ENCODE assay signal across 1 cellular context in genomic region chr22:38700789-38701628, GRCh38.
A peak's percentile ranks its signal among the peaks of the same experiment; 100 is the strongest.
TF ChIP-seq lines count a peak whose summit lies in the region.

Gene JOSD1, minus strand, starts transcription at chr22:38700943. Its CDS starts 956 bp downstream, at chr22:38699987.

TF ChIP-seq in K562, 482 proteins besides CTCF, POLR2A, EP300 and RAD21 (continued from another document and continues in another):
- TF ChIP-seq E4F1 (CRISPR knock-in tag; IDR thresholded peaks at IDR 0.05; ENCODE audit: borderline replicate concordance) (no peak), ILK (tag; IDR thresholded peaks at IDR 0.05; ENCODE audit: borderline replicate concordance, low read depth) (no peak), DMBX1 (CRISPR knock-in tag; IDR thresholded peaks at IDR 0.05; ENCODE audit: borderline replicate concordance) (no peak), HCFC1 (IDR thresholded peaks at IDR 0.05; ENCODE audit: low read depth, low read length) (peak; percentile 54; the same call in 1 of the 2 replicates), GTF2B (IDR thresholded peaks at IDR 0.05; ENCODE audit: extremely low read depth, insufficient read length) (no peak), CEBPZ (IDR thresholded peaks at IDR 0.05; ENCODE audit: borderline replicate concordance, low read depth, low read length) (no peak), SMARCC2 (IDR thresholded peaks at IDR 0.05; ENCODE audit: low read depth) (no peak), ZNF75A (CRISPR knock-in tag; IDR thresholded peaks at IDR 0.05) (0 out of 2 replicates have a peak, but pooled peaks have one; percentile 24), GTF2E2 (tag; IDR thresholded peaks at IDR 0.05) (peak; percentile 50; the same call in 1 of the 2 replicates), ZNF124 (CRISPR knock-in tag; IDR thresholded peaks at IDR 0.05) (no peak), FOXP1 (CRISPR knock-in tag; IDR thresholded peaks at IDR 0.05) (peak; percentile 37; the same call in 1 of the 2 replicates), ZNF232 (CRISPR knock-in tag; IDR thresholded peaks at IDR 0.05) (no peak), PYGO2 (tag; IDR thresholded peaks at IDR 0.05) (no peak), PHF8 (IDR thresholded peaks at IDR 0.05; ENCODE audit: borderline replicate concordance, low read length) (peak; percentile 75; the same call in 1 of the 2 replicates), RBM14 (IDR thresholded peaks at IDR 0.05; ENCODE audit: borderline replicate concordance, insufficient read depth, low read depth, low read length) (no peak), ZBTB34 (CRISPR knock-in tag; IDR thresholded peaks at IDR 0.05) (no peak), TCF15 (CRISPR knock-in tag; IDR thresholded peaks at IDR 0.05) (no peak), PTRF (tag; IDR thresholded peaks at IDR 0.05) (no peak), SMC3 (conservative IDR thresholded peaks at IDR 0.05; ENCODE audit: insufficient read depth, low read depth, low read length) (no peak), CBX2 (IDR thresholded peaks at IDR 0.05; ENCODE audit: insufficient read depth, low read length, poor library complexity, severe bottlenecking) (no peak), MEF2D (tag; conservative IDR thresholded peaks at IDR 0.05; ENCODE audit: low read depth) (no peak), TCF7L2 (IDR thresholded peaks at IDR 0.05; ENCODE audit: low read depth, low read length) (no peak), ELK1 (CRISPR knock-in tag; IDR thresholded peaks at IDR 0.05) (no peak), ZNF778 (CRISPR knock-in tag; IDR thresholded peaks at IDR 0.05) (no peak), ZNF57 (CRISPR knock-in tag; IDR thresholded peaks at IDR 0.05) (no peak), RBM17 (IDR thresholded peaks at IDR 0.05; ENCODE audit: borderline replicate concordance, low read depth, low read length) (no peak)
- TF ChIP-seq, protein P1, sequence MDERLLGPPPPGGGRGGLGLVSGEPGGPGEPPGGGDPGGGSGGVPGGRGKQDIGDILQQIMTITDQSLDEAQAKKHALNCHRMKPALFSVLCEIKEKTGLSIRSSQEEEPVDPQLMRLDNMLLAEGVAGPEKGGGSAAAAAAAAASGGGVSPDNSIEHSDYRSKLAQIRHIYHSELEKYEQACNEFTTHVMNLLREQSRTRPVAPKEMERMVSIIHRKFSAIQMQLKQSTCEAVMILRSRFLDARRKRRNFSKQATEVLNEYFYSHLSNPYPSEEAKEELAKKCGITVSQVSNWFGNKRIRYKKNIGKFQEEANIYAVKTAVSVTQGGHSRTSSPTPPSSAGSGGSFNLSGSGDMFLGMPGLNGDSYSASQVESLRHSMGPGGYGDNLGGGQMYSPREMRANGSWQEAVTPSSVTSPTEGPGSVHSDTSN (CRISPR knock-in tag; IDR thresholded peaks at IDR 0.05; ENCODE audit: low read depth): no peak
- TF ChIP-seq, protein P1 (tag; conservative IDR thresholded peaks at IDR 0.05; ENCODE audit: low read depth): no peak
- TF ChIP-seq, protein P2, sequence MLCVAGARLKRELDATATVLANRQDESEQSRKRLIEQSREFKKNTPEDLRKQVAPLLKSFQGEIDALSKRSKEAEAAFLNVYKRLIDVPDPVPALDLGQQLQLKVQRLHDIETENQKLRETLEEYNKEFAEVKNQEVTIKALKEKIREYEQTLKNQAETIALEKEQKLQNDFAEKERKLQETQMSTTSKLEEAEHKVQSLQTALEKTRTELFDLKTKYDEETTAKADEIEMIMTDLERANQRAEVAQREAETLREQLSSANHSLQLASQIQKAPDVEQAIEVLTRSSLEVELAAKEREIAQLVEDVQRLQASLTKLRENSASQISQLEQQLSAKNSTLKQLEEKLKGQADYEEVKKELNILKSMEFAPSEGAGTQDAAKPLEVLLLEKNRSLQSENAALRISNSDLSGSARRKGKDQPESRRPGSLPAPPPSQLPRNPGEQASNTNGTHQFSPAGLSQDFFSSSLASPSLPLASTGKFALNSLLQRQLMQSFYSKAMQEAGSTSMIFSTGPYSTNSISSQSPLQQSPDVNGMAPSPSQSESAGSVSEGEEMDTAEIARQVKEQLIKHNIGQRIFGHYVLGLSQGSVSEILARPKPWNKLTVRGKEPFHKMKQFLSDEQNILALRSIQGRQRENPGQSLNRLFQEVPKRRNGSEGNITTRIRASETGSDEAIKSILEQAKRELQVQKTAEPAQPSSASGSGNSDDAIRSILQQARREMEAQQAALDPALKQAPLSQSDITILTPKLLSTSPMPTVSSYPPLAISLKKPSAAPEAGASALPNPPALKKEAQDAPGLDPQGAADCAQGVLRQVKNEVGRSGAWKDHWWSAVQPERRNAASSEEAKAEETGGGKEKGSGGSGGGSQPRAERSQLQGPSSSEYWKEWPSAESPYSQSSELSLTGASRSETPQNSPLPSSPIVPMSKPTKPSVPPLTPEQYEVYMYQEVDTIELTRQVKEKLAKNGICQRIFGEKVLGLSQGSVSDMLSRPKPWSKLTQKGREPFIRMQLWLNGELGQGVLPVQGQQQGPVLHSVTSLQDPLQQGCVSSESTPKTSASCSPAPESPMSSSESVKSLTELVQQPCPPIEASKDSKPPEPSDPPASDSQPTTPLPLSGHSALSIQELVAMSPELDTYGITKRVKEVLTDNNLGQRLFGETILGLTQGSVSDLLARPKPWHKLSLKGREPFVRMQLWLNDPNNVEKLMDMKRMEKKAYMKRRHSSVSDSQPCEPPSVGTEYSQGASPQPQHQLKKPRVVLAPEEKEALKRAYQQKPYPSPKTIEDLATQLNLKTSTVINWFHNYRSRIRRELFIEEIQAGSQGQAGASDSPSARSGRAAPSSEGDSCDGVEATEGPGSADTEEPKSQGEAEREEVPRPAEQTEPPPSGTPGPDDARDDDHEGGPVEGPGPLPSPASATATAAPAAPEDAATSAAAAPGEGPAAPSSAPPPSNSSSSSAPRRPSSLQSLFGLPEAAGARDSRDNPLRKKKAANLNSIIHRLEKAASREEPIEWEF (CRISPR knock-in tag; IDR thresholded peaks at IDR 0.05): no peak
- TF ChIP-seq, protein P3, sequence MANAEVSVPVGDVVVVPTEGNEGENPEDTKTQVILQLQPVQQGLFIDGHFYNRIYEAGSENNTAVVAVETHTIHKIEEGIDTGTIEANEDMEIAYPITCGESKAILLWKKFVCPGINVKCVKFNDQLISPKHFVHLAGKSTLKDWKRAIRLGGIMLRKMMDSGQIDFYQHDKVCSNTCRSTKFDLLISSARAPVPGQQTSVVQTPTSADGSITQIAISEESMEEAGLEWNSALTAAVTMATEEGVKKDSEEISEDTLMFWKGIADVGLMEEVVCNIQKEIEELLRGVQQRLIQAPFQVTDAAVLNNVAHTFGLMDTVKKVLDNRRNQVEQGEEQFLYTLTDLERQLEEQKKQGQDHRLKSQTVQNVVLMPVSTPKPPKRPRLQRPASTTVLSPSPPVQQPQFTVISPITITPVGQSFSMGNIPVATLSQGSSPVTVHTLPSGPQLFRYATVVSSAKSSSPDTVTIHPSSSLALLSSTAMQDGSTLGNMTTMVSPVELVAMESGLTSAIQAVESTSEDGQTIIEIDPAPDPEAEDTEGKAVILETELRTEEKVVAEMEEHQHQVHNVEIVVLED (CRISPR knock-in tag; IDR thresholded peaks at IDR 0.05): peak; percentile 85
- TF ChIP-seq, protein P4, sequence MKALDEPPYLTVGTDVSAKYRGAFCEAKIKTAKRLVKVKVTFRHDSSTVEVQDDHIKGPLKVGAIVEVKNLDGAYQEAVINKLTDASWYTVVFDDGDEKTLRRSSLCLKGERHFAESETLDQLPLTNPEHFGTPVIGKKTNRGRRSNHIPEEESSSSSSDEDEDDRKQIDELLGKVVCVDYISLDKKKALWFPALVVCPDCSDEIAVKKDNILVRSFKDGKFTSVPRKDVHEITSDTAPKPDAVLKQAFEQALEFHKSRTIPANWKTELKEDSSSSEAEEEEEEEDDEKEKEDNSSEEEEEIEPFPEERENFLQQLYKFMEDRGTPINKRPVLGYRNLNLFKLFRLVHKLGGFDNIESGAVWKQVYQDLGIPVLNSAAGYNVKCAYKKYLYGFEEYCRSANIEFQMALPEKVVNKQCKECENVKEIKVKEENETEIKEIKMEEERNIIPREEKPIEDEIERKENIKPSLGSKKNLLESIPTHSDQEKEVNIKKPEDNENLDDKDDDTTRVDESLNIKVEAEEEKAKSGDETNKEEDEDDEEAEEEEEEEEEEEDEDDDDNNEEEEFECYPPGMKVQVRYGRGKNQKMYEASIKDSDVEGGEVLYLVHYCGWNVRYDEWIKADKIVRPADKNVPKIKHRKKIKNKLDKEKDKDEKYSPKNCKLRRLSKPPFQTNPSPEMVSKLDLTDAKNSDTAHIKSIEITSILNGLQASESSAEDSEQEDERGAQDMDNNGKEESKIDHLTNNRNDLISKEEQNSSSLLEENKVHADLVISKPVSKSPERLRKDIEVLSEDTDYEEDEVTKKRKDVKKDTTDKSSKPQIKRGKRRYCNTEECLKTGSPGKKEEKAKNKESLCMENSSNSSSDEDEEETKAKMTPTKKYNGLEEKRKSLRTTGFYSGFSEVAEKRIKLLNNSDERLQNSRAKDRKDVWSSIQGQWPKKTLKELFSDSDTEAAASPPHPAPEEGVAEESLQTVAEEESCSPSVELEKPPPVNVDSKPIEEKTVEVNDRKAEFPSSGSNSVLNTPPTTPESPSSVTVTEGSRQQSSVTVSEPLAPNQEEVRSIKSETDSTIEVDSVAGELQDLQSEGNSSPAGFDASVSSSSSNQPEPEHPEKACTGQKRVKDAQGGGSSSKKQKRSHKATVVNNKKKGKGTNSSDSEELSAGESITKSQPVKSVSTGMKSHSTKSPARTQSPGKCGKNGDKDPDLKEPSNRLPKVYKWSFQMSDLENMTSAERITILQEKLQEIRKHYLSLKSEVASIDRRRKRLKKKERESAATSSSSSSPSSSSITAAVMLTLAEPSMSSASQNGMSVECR (CRISPR knock-in tag; IDR thresholded peaks at IDR 0.05): peak; percentile 37; the same call in 1 of the 2 replicates
